ENCODE assay signal across 18 cellular contexts in the genomic region with DNA sequence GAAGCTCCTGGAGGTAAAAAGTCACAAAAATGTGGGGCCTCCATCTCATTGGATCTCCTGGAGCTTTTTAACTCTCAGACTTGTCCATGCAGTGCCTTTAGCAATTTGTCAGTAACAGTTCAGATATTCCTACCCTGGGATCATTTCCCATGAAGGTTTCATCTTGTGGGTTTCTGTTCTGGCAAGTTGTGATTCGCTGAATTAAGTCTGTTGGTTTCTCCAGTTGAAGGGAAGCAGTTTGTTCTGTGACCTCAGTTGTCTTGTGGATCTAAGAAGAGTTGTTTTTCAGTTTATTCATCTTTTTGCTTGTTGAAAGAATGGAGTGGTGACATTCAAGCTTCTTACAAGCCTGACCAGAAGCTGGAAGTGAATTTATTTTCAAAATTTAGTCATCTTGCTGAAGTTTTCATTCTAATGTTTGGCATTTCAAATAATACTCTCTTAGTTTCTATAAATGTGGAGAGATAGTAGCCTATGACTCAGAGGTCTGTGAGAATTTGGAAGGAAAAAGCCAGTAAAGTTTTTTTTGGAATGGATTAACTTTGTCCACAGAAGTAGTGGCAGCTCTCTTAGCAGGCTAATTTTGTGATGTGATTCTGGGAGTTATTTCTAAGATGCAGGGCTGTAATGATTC.
DNase-seq lines count a peak whose midpoint lies in the region; ATAC-seq, FAIRE-seq and TF ChIP-seq lines count a peak whose summit lies in the region.
"Had no signal": no experiment of that assay in that cellular context is flagged by ENCODE, and none has a peak within 500 bp of the region (broad histone marks: within the 10 kb centered on the region; RNA-seq: fewer than 3 reads in every experiment).

No MANE protein-coding gene starts in this region.

- H3K27me3 Mint-ChIP-seq in astrocyte (ENCODE audit: low read depth, unreplicated experiment): no peaks in the 10 kb centered on the region
- H3K27me3 Mint-ChIP-seq: CD4-positive, CD25-positive, alpha-beta regulatory T cell had no signal

- DNase-seq in GM03348 (ENCODE audit: low spot score) (peak; percentile 43), astrocyte (ENCODE audit: low read depth) (peak; percentile 70), foreskin keratinocyte (peak; percentile 85 to 93), smooth muscle cell (lab: John Stamatoyannopoulos, UW; ENCODE audit: unreplicated experiment) (no peak), H54 (ENCODE audit: insufficient read length, low spot score) (no peak), GM13976 (ENCODE audit: low spot score) (no peak)
- DNase-seq: activated CD8-positive, alpha-beta memory T cell treated with anti-CD3 and anti-CD28 coated beads, Interleukin-2, amount 50 U/mL, for 4 hours; activated naive CD4-positive, alpha-beta T cell treated with anti-CD3 and anti-CD28 coated beads for 36 hours; CD4-positive, CD25-positive, alpha-beta regulatory T cell; DND-41; MG63; midbrain; NCI-H2081; NCI-H748 treated with DMSO at 0.1 percent for 48 hours; occipital lobe; RPMI8226 had no signal

- in situ Hi-C loops in GM13976 (cut with MboI; ENCODE audit: low sequenced_read_pairs, unreplicated experiment): no loop called here

- H3K4me2 ChIP-seq in astrocyte (ENCODE audit: low read length) (peak overlapping the region; percentile 40), smooth muscle cell (peak overlapping the region; percentile 58)

- FAIRE-seq in astrocyte (lab: Jason Lieb, UNC): peak; percentile 82
- no peak for FAIRE-seq in H54 (lab: Jason Lieb, UNC)
- FAIRE-seq: endothelial cell of umbilical vein had no signal

- ATAC-seq in foreskin keratinocyte (peak; percentile 26), GM21717 (IDR thresholded peaks at IDR 0.05; ENCODE audit: unreplicated experiment) (no peak)

- no peak for TF ChIP-seq POLR2A in H54 (IDR thresholded peaks at IDR 0.05; ENCODE audit: low read depth, low read length)

- H3K4me3 ChIP-seq in astrocyte (ENCODE audit: insufficient read depth, low read depth, low read length): no peak overlapping the region
- H3K4me3 ChIP-seq in smooth muscle cell: no peak overlapping the region
- H3K4me3 ChIP-seq: MG63 had no signal

- TF ChIP-seq CTCF in astrocyte (IDR thresholded peaks at IDR 0.05; ENCODE audit: insufficient read depth, low read depth, low read length): no peak
- no peak for TF ChIP-seq CTCF in foreskin keratinocyte (conservative IDR thresholded peaks at IDR 0.05)
- no peak for TF ChIP-seq CTCF in smooth muscle cell (IDR thresholded peaks at IDR 0.05; ENCODE audit: borderline replicate concordance, insufficient read depth, poor library complexity, severe bottlenecking)
- TF ChIP-seq CTCF in GM13976 (IDR thresholded peaks at IDR 0.05; ENCODE audit: borderline replicate concordance, control extremely low read depth, extremely low read depth, insufficient read depth, missing control alignments): no peak

- peaks cover 10% of the 10 kb centered on the region for H3K4me1 Mint-ChIP-seq in astrocyte (ENCODE audit: low read depth, unreplicated experiment)
- H3K4me1 Mint-ChIP-seq: CD4-positive, CD25-positive, alpha-beta regulatory T cell had no signal

- H3K27ac ChIP-seq in astrocyte (ENCODE audit: low read depth, low read length): peak overlapping the region; percentile 70
- peak overlapping the region; percentile 73 for H3K27ac ChIP-seq in foreskin keratinocyte
- H3K27ac ChIP-seq in smooth muscle cell (ENCODE audit: low read depth): peak overlapping the region; percentile 56

- H3K27me3 ChIP-seq in astrocyte (ENCODE audit: insufficient read depth, low read length): no peaks in the 10 kb centered on the region
- no peaks in the 10 kb centered on the region for H3K27me3 ChIP-seq in foreskin keratinocyte
- no peaks in the 10 kb centered on the region for H3K27me3 ChIP-seq in smooth muscle cell (ENCODE audit: low read depth)
- H3K27me3 ChIP-seq: MG63 had no signal

- WGBS in smooth muscle cell (ENCODE audit: low lambda C conversion rate): 22% methylated on average over 1 of the region's 1 CpG

- H3K36me3 ChIP-seq in astrocyte (ENCODE audit: insufficient read depth, low read length) (no peaks in the 10 kb centered on the region), smooth muscle cell (ENCODE audit: low read depth) (no peaks in the 10 kb centered on the region)
- H3K36me3 ChIP-seq: MG63 had no signal

- H4K20me1 ChIP-seq in astrocyte (ENCODE audit: insufficient read depth, low read length) (no peaks in the 10 kb centered on the region), smooth muscle cell (ENCODE audit: low read depth) (no peaks in the 10 kb centered on the region)

- no peak overlapping the region for H3K4me3 Mint-ChIP-seq in astrocyte (ENCODE audit: unreplicated experiment)
- H3K4me3 Mint-ChIP-seq: activated naive CD4-positive, alpha-beta T cell treated with anti-CD3 and anti-CD28 coated beads for 36 hours; CD4-positive, CD25-positive, alpha-beta regulatory T cell had no signal

- H3K27ac Mint-ChIP-seq in astrocyte (ENCODE audit: unreplicated experiment): peak overlapping the region; percentile 77
- H3K27ac Mint-ChIP-seq: activated naive CD4-positive, alpha-beta T cell treated with anti-CD3 and anti-CD28 coated beads for 36 hours; CD4-positive, CD25-positive, alpha-beta regulatory T cell had no signal

- peaks cover 10% of the 10 kb centered on the region for H3F3A ChIP-seq in smooth muscle cell (ENCODE audit: low read depth)

- peaks cover 6% of the 10 kb centered on the region for H3K9me3 Mint-ChIP-seq in astrocyte (ENCODE audit: unreplicated experiment)

- H3K4me1 ChIP-seq in astrocyte (ENCODE audit: insufficient read depth, low read length) (peaks cover 9% of the 10 kb centered on the region), foreskin keratinocyte (peaks cover 13% of the 10 kb centered on the region), smooth muscle cell (ENCODE audit: low read depth) (no peaks in the 10 kb centered on the region)

- H3K9ac ChIP-seq in astrocyte (ENCODE audit: low read length) (peak overlapping the region; percentile 43), smooth muscle cell (ENCODE audit: low read depth) (no peak overlapping the region)

- H2AFZ ChIP-seq in astrocyte (ENCODE audit: low read depth, low read length): no peak overlapping the region
- peak overlapping the region; percentile 80 for H2AFZ ChIP-seq in smooth muscle cell (ENCODE audit: low read depth)

- no peaks in the 10 kb centered on the region for H3K79me2 ChIP-seq in astrocyte (ENCODE audit: insufficient read depth, low read length)
- H3K79me2 ChIP-seq in smooth muscle cell (ENCODE audit: low read depth): no peaks in the 10 kb centered on the region

- H3K36me3 Mint-ChIP-seq in astrocyte (ENCODE audit: low read depth, unreplicated experiment): no peaks in the 10 kb centered on the region
- H3K36me3 Mint-ChIP-seq: CD4-positive, CD25-positive, alpha-beta regulatory T cell had no signal

- H3K9me3 ChIP-seq in astrocyte (ENCODE audit: insufficient read depth, low read depth, low read length) (no peaks in the 10 kb centered on the region), smooth muscle cell (replicated peaks; ENCODE audit: low read depth) (no peaks in the 10 kb centered on the region)

Comparison
In these comparisons a context has a peak if more than half of its experiments do, and no peak if none do; other contexts are left out.
1. DNase-seq: peak in GM03348 (single experiment), astrocyte (single experiment) and foreskin keratinocyte (2 of 2); none in smooth muscle cell (single experiment), H54 (single experiment) and GM13976 (single experiment).
2. Peak in every context shown above with its lines, with median percentiles within 50 percentile points of each other: H3K27ac ChIP-seq.